20 cellular contexts compared by ENCODE assay signal in the genomic region with DNA sequence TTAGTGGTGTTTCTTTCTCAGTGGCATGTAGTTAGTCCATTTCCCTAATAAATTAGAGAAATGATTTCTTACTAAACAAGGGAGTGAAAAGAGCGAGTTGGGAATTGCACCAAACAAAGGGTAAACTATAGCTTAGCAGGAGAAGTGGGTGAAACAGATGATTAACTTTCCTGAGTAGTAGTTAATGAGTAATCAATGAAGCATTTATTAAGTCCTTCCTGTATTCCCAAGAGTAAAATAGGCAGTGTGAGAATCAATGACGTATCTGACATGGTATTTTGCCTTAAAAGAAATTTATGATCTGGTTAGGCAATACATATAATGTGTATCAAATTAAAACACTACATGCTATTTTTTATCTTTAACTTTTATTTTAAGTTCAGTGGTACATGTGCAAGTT.
DNase-seq lines count a peak whose midpoint lies in the region; ATAC-seq and TF ChIP-seq lines count a peak whose summit lies in the region.
"Had no signal": no experiment of that assay in that cellular context is flagged by ENCODE, and none has a peak within 500 bp of the region (broad histone marks: within the 10 kb centered on the region; RNA-seq: fewer than 3 reads in every experiment).

No MANE protein-coding gene starts in this region.

- H3K27ac ChIP-seq in RWPE1 (no peak overlapping the region), foreskin keratinocyte (peak overlapping the region; percentile 83)
- H3K27ac ChIP-seq: BLaER1 treated with 17β-estradiol and CSF1 and Interleukin-3, amounts not matched to agents 10 nM and 100 nM had no signal

- ATAC-seq in foreskin keratinocyte, result peak; percentile 86
- ATAC-seq: CD8-positive, alpha-beta T cell; K562; SK-N-SH treated with all-trans-retinoic acid at 6 μM for 48 hours had no signal

- POLR2A ChIA-PET in RWPE1 (lab: Yijun Ruan, JAX; ENCODE audit: low non-redundant PET), result no interaction called here

- CTCF ChIA-PET in RWPE1 (lab: Yijun Ruan, JAX), result no interaction called here

- H3K4me1 ChIP-seq in foreskin keratinocyte, result peaks cover 31% of the 10 kb centered on the region
- H3K4me1 ChIP-seq: BLaER1 treated with 17β-estradiol and CSF1 and Interleukin-3, amounts not matched to agents 10 nM and 100 nM had no signal

- no peaks in the 10 kb centered on the region for H3K27me3 ChIP-seq in foreskin keratinocyte
- H3K27me3 ChIP-seq: BLaER1 treated with 17β-estradiol and CSF1 and Interleukin-3, amounts not matched to agents 10 nM and 100 nM had no signal

- H3K4me3 ChIP-seq in skeletal muscle cell (ENCODE audit: low read depth, low read length), result no peak overlapping the region
- H3K4me3 ChIP-seq: BLaER1 treated with 17β-estradiol and CSF1 and Interleukin-3, amounts not matched to agents 10 nM and 100 nM; K562 had no signal

- TF ChIP-seq CTCF in RWPE1 (conservative IDR thresholded peaks at IDR 0.05; ENCODE audit: low read depth) (no peak), foreskin keratinocyte (conservative IDR thresholded peaks at IDR 0.05) (no peak)

- DNase-seq in EL (peak; percentile 49), RWPE1 (ENCODE audit: low spot score) (peak; percentile 27), foreskin keratinocyte (peak; percentile 71 to 84), skeletal muscle cell (ENCODE audit: low read depth) (peak; percentile 36), superior temporal gyrus (ENCODE audit: extremely low spot score) (no peak), inferior parietal cortex (ENCODE audit: extremely low spot score) (no peak)
- no peak for DNase-seq in activated CD4-positive, CD25-positive, alpha-beta regulatory T cell (lab: John Stamatoyannopoulos, UW)
- DNase-seq: CD8-positive, alpha-beta T cell; DMS79; HCEC 1CT; NCI-H1105; NCI-H1694; NCI-H2081 treated with DMSO at 0.1 percent for 48 hours; NCI-H510A; NCI-H748 treated with DMSO at 0.1 percent for 48 hours; NK-92 treated with Interleukin-12 subunit alpha and Interleukin-12 subunit beta, amount 100 ng/mL, for 24 hours; SHP77 treated with DMSO at 0.1 percent for 48 hours had no signal

Comparison
In these comparisons a context has a peak if more than half of its experiments do, and no peak if none do; other contexts are left out.
1. DNase-seq: peak in EL (single experiment), RWPE1 (single experiment), foreskin keratinocyte (2 of 2) and skeletal muscle cell (single experiment); none in superior temporal gyrus (single experiment), activated CD4-positive, CD25-positive, alpha-beta regulatory T cell (0 of 4) and inferior parietal cortex (single experiment).